In the genomic region with DNA sequence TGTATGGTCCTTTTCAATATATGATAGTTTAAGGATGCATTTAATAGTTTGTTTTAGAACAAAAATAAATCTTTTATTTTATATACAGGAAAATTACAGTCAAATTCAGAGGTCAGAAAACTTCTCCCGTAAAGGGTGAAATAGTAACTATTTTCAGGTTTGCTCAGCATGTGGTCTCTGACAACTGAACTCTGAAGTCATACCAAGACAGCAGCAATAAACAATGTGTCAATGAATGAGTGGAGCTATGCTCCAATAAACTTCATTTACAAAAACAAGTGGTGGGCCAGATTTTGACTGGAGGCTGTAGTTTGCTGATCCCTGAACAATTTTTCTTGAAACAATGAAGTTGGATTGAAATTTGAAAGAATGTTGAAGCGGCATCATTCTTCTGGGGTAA, we compare ENCODE assay signal across 22 cellular contexts.
A peak's percentile ranks its signal among the peaks of the same experiment; 100 is the strongest.
DNase-seq lines count a peak whose midpoint lies in the region; ATAC-seq and FAIRE-seq lines count a peak whose summit lies in the region.
"Had no signal": no experiment of that assay in that cellular context is flagged by ENCODE, and none has a peak within 500 bp of the region (broad histone marks: within the 10 kb centered on the region; RNA-seq: fewer than 3 reads in every experiment).

No MANE protein-coding gene starts in this region.

- no peak overlapping the region for H3K27ac ChIP-seq in right cardiac atrium (ENCODE audit: low read length)
- H3K27ac ChIP-seq: BLaER1, RWPE1 had no signal

- no peak overlapping the region for H3K4me3 ChIP-seq in right cardiac atrium (ENCODE audit: low read length)
- H3K4me3 ChIP-seq: BLaER1 had no signal

- no peaks in the 10 kb centered on the region for H3K9me3 ChIP-seq in right cardiac atrium (ENCODE audit: control insufficient read depth, low read length)

- FAIRE-seq in RCC 7860 (lab: Jason Lieb, UNC) = peak; percentile 51

- H3K27me3 Mint-ChIP-seq in stimulated activated naive B cell treated with anti-CD40 and anti-IgM and Interleukin-4, amounts not matched to agents 10 μg/mL and 1 μg/mL and 100 μg/mL, for 72 hours = no peaks in the 10 kb centered on the region
- H3K27me3 Mint-ChIP-seq: CD4-positive, alpha-beta T cell; IgD-negative memory B cell had no signal

- no peak overlapping the region for H3K4me3 Mint-ChIP-seq in stimulated activated naive B cell treated with anti-CD40 and anti-IgM and Interleukin-4, amounts not matched to agents 10 μg/mL and 1 μg/mL and 100 μg/mL, for 72 hours
- H3K4me3 Mint-ChIP-seq: CD4-positive, alpha-beta T cell; HFFc6; IgD-negative memory B cell; T-cell had no signal

- intact Hi-C loops in right cardiac atrium (cut with DNase I) = no loop called here

- H3K36me3 Mint-ChIP-seq in stimulated activated naive B cell treated with anti-CD40 and anti-IgM and Interleukin-4, amounts not matched to agents 10 μg/mL and 1 μg/mL and 100 μg/mL, for 72 hours = no peaks in the 10 kb centered on the region
- H3K36me3 Mint-ChIP-seq: T-cell had no signal

- H3K27ac Mint-ChIP-seq in stimulated activated naive B cell treated with anti-CD40 and anti-IgM and Interleukin-4, amounts not matched to agents 10 μg/mL and 1 μg/mL and 100 μg/mL, for 72 hours = peak overlapping the region; percentile 63
- H3K27ac Mint-ChIP-seq: CD4-positive, alpha-beta T cell; HFFc6; IgD-negative memory B cell; T-cell had no signal

- 86% methylated on average over 2 of the region's 2 CpGs for WGBS in right cardiac atrium

- ATAC-seq in GM18519 (IDR thresholded peaks at IDR 0.05; ENCODE audit: low FRiP score, unreplicated experiment) (peak; percentile 46), HG02884 (IDR thresholded peaks at IDR 0.05; ENCODE audit: unreplicated experiment) (peak; percentile 63), right cardiac atrium (no peak)
- peak in 1 of 2 donors; percentile 42 for ATAC-seq in stimulated activated naive B cell treated with anti-CD40 and anti-IgM and Interleukin-4, amounts not matched to agents 10 μg/mL and 1 μg/mL and 100 μg/mL, for 72 hours (replicated peaks)
- ATAC-seq: T-cell had no signal

- H3K4me1 ChIP-seq in right cardiac atrium (ENCODE audit: control insufficient read depth, insufficient read depth, low read length) = no peaks in the 10 kb centered on the region
- H3K4me1 ChIP-seq: BLaER1 had no signal

- H3K4me1 Mint-ChIP-seq in stimulated activated naive B cell treated with anti-CD40 and anti-IgM and Interleukin-4, amounts not matched to agents 10 μg/mL and 1 μg/mL and 100 μg/mL, for 72 hours = no peaks in the 10 kb centered on the region
- H3K4me1 Mint-ChIP-seq: IgD-negative memory B cell, T-cell had no signal

- H3K27me3 ChIP-seq in right cardiac atrium (ENCODE audit: control insufficient read depth, insufficient read depth) = no peaks in the 10 kb centered on the region
- H3K27me3 ChIP-seq: BLaER1 had no signal

- peaks cover 0 to 7% of the 10 kb centered on the region in 2 donors for H3K9me3 Mint-ChIP-seq in stimulated activated naive B cell treated with anti-CD40 and anti-IgM and Interleukin-4, amounts not matched to agents 10 μg/mL and 1 μg/mL and 100 μg/mL, for 72 hours

- peak; percentile 21 for DNase-seq in RCC 7860 (ENCODE audit: low spot score)
- no peak for DNase-seq in stimulated activated naive B cell treated with anti-CD40 and anti-IgM and Interleukin-4, amounts not matched to agents 10 μg/mL and 1 μg/mL and 100 μg/mL, for 72 hours
- DNase-seq in DMS53 (lab: John Stamatoyannopoulos, UW) = no peak
- no peak for DNase-seq in right cardiac atrium
- no peak for DNase-seq in midbrain (lab: John Stamatoyannopoulos, UW)
- DNase-seq: ACHN; CD4-positive, alpha-beta T cell; COR-L47; DMS 273 treated with DMSO at 0.1 percent for 48 hours; H7; HFFc6; MV-4-11; NCI-H1105 treated with DMSO at 0.1 percent for 48 hours; NCI-H2081; NCI-H2171; NCI-H524 treated with DMSO at 0.1 percent for 48 hours; T-cell had no signal

Comparison
In these comparisons a context has a peak if more than half of its experiments do, and no peak if none do; other contexts are left out.
1. ATAC-seq: peak in GM18519 (single experiment) and HG02884 (single experiment); none in right cardiac atrium (0 of 2).